Comparison of ENCODE assay signal across 9 cellular contexts in the genomic region with DNA sequence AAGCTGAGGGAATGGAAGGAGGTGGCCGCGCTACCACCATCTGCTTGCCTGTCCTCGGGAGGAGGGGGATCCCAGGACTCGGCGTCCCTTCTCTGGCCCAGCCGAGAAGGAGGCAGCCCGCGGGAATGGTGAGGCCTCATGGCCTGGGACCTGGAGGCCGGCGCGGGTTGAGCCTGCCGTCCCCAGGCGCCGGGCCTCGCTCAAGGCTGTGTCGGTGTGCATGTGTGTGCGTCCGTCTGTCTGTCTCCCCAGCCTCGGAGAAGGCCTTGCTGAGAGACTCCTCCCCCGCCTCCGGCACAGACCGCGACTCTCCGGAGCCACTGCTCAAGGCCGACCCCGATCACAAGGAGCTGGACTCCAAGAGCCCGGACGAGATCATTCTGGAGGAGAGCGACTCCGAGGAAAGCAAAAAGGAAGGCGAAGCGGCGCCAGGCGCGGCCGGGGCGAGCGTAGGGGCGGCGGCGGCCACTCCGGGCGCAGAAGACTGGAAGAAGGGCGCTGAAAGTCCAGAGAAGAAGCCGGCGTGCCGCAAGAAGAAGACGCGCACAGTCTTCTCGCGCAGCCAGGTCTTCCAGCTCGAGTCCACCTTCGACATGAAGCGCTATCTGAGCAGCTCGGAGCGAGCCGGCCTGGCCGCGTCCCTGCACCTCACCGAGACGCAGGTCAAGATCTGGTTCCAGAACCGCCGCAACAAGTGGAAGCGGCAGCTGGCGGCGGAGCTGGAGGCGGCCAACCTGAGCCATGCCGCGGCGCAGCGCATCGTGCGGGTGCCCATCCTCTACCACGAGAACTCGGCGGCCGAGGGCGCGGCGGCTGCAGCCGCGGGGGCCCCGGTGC. TPM values are rescaled to one million over a fixed set of nuclear protein-coding genes. Genes with fewer than 3 reads are reported as not detected.
DNase-seq lines count a peak whose midpoint lies in the region; ATAC-seq and TF ChIP-seq lines count a peak whose summit lies in the region.
"Had no signal": no experiment of that assay in that cellular context is flagged by ENCODE, and none has a peak within 500 bp of the region (broad histone marks: within the 10 kb centered on the region; RNA-seq: fewer than 3 reads in every experiment).

No MANE protein-coding gene starts in this region.

- no peaks in the 10 kb centered on the region for H3K79me2 ChIP-seq in OCI-LY7 (ENCODE audit: insufficient read depth, low read depth, low read length)

- intact Hi-C loops in A673 (cut with micrococcal nuclease; ENCODE audit: unreplicated experiment) = no loop called here
- intact Hi-C loops in activated T-helper 1 cell treated with anti-CD3 and anti-CD28 coated beads, Interleukin-12 subunit alpha, Interleukin-12 subunit beta, Interleukin-2, Interleukin-4 antibody, amounts not matched to agents 30 ng/mL and 10 ng/mL and 1 ng/mL, durations not matched to agents 14 hours and 24 hours and 36 hours (cut with micrococcal nuclease) = loop anchor here (1.0 to 10.0 kb wide), 3 partner anchors 11 to 828 kb away; a partner anchor contains a TSS
- intact Hi-C loops in lower lobe of right lung (cut with DNase I) = no loop called here
- intact Hi-C loops in OCI-LY7 (cut with micrococcal nuclease; ENCODE audit: unreplicated experiment) = loop anchor here (10.0 kb wide), 1 partner anchor 838 kb away; no protein-coding TSS in a partner anchor

- H4K20me1 ChIP-seq in OCI-LY7 (ENCODE audit: insufficient read depth, low read length) = no peaks in the 10 kb centered on the region

- POLR2A ChIA-PET in A673 (lab: Charles Lee; ENCODE audit: low non-redundant PET) = no interaction called here
- POLR2A ChIA-PET in OCI-LY7 (lab: Charles Lee) = no interaction called here

- H3K9me3 Mint-ChIP-seq in activated T-helper 1 cell treated with anti-CD3 and anti-CD28 coated beads, Interleukin-12 subunit alpha, Interleukin-12 subunit beta, Interleukin-2, Interleukin-4 antibody, amounts not matched to agents 30 ng/mL and 10 ng/mL and 1 ng/mL, durations not matched to agents 14 hours and 24 hours and 36 hours = no peaks in the 10 kb centered on the region

- peaks cover 29% of the 10 kb centered on the region for H3K4me1 ChIP-seq in A673 (ENCODE audit: insufficient read depth, low read length, poor library complexity, severe bottlenecking)
- peaks cover 61% of the 10 kb centered on the region for H3K4me1 ChIP-seq in lower lobe of right lung
- no peaks in the 10 kb centered on the region for H3K4me1 ChIP-seq in OCI-LY7 (ENCODE audit: insufficient read depth, low read length, poor library complexity, severe bottlenecking)

- peak overlapping the region; percentile 85 for H3K27ac Mint-ChIP-seq in activated T-helper 1 cell treated with anti-CD3 and anti-CD28 coated beads, Interleukin-12 subunit alpha, Interleukin-12 subunit beta, Interleukin-2, Interleukin-4 antibody, amounts not matched to agents 30 ng/mL and 10 ng/mL and 1 ng/mL, durations not matched to agents 14 hours and 24 hours and 36 hours

- H3K4me3 Mint-ChIP-seq in activated T-helper 1 cell treated with anti-CD3 and anti-CD28 coated beads, Interleukin-12 subunit alpha, Interleukin-12 subunit beta, Interleukin-2, Interleukin-4 antibody, amounts not matched to agents 30 ng/mL and 10 ng/mL and 1 ng/mL, durations not matched to agents 14 hours and 24 hours and 36 hours = peak overlapping the region; percentile 69

- H3K36me3 ChIP-seq in A673 (ENCODE audit: insufficient read depth, low read length, poor library complexity, severe bottlenecking) (no peaks in the 10 kb centered on the region), lower lobe of right lung (no peaks in the 10 kb centered on the region), OCI-LY7 (ENCODE audit: insufficient read depth, low read length) (no peaks in the 10 kb centered on the region)

- H3K27me3 ChIP-seq in A673 (replicated peaks; ENCODE audit: insufficient read depth, low read depth, low read length, poor library complexity) (peaks cover 99% of the 10 kb centered on the region), lower lobe of right lung (ENCODE audit: low read depth) (peaks cover 100% of the 10 kb centered on the region)

- no TSS peak for BruUV-seq in A673 (replicated peaks; lab: Mats Ljungman, UMichigan)
- no TSS peak for BruUV-seq in OCI-LY7 (replicated peaks; lab: Mats Ljungman, UMichigan)

- ATAC-seq in lower lobe of right lung (no peak), HG03378 (IDR thresholded peaks at IDR 0.05; ENCODE audit: unreplicated experiment) (no peak)

- in situ Hi-C loops in GM13977 (cut with MboI; ENCODE audit: low pct_unique_long_range_greater_than_20kb, low sequenced_read_pairs, unreplicated experiment) = no loop called here

- peaks cover 23% of the 10 kb centered on the region for H3K4me1 Mint-ChIP-seq in activated T-helper 1 cell treated with anti-CD3 and anti-CD28 coated beads, Interleukin-12 subunit alpha, Interleukin-12 subunit beta, Interleukin-2, Interleukin-4 antibody, amounts not matched to agents 30 ng/mL and 10 ng/mL and 1 ng/mL, durations not matched to agents 14 hours and 24 hours and 36 hours (ENCODE audit: low read depth)

- no peak overlapping the region for H3K27ac ChIP-seq in A673 (ENCODE audit: low read depth, low read length, poor library complexity, severe bottlenecking)
- no peak overlapping the region for H3K27ac ChIP-seq in lower lobe of right lung
- H3K27ac ChIP-seq in OCI-LY7 (ENCODE audit: low read depth, low read length, poor library complexity, severe bottlenecking) = no peak overlapping the region

- H3K27me3 Mint-ChIP-seq in activated T-helper 1 cell treated with anti-CD3 and anti-CD28 coated beads, Interleukin-12 subunit alpha, Interleukin-12 subunit beta, Interleukin-2, Interleukin-4 antibody, amounts not matched to agents 30 ng/mL and 10 ng/mL and 1 ng/mL, durations not matched to agents 14 hours and 24 hours and 36 hours (ENCODE audit: insufficient read depth) = peaks cover 76% of the 10 kb centered on the region

- H3K4me3 ChIP-seq in A673 (ENCODE audit: low read depth, low read length, poor library complexity, severe bottlenecking) (peak overlapping the region; percentile 26), lower lobe of right lung (peak overlapping the region; percentile 53), OCI-LY7 (ENCODE audit: low read depth, low read length, poor library complexity, severe bottlenecking) (no peak overlapping the region)

- TF ChIP-seq CTCF in A673 (conservative IDR thresholded peaks at IDR 0.05; ENCODE audit: low read depth, low read length) = no peak
- no peak for TF ChIP-seq CTCF in GM13977 (IDR thresholded peaks at IDR 0.05; ENCODE audit: extremely low read depth, insufficient read depth, missing control alignments)
- TF ChIP-seq CTCF in lower lobe of right lung (IDR thresholded peaks at IDR 0.05) = no peak
- no peak for TF ChIP-seq CTCF in OCI-LY7 (conservative IDR thresholded peaks at IDR 0.05; ENCODE audit: low read length)

- no peak for DNase-seq in A673 (ENCODE audit: low spot score)
- peak; percentile 73 for DNase-seq in GM13977 (ENCODE audit: low spot score)
- DNase-seq in activated T-helper 1 cell treated with anti-CD3 and anti-CD28 coated beads, Interleukin-12 subunit alpha, Interleukin-12 subunit beta, Interleukin-2, Interleukin-4 antibody, amounts not matched to agents 30 ng/mL and 10 ng/mL and 1 ng/mL, durations not matched to agents 14 hours and 24 hours and 36 hours (ENCODE audit: low spot score) = no peak
- DNase-seq in lower lobe of right lung = no peak
- DNase-seq in inferior parietal cortex (ENCODE audit: extremely low spot score) = no peak
- no peak for DNase-seq in Kasumi-1 (lab: John Stamatoyannopoulos, UW)
- DNase-seq in OCI-LY7 (ENCODE audit: low spot score) = no peak
- DNase-seq: MV-4-11 had no signal

- CTCF ChIA-PET in A673 (lab: Charles Lee) = no interaction called here
- CTCF ChIA-PET in OCI-LY7 (lab: Charles Lee; ENCODE audit: unreplicated experiment) = no interaction called here

- peaks cover 2% of the 10 kb centered on the region for H3K36me3 Mint-ChIP-seq in activated T-helper 1 cell treated with anti-CD3 and anti-CD28 coated beads, Interleukin-12 subunit alpha, Interleukin-12 subunit beta, Interleukin-2, Interleukin-4 antibody, amounts not matched to agents 30 ng/mL and 10 ng/mL and 1 ng/mL, durations not matched to agents 14 hours and 24 hours and 36 hours (ENCODE audit: low read depth)

- no peak overlapping the region for H3K4me2 ChIP-seq in OCI-LY7 (ENCODE audit: low read length)

- H3K9me2 ChIP-seq in OCI-LY7 (ENCODE audit: insufficient read depth, low read length) = no peaks in the 10 kb centered on the region

- no peak overlapping the region for H2AFZ ChIP-seq in OCI-LY7 (ENCODE audit: low read length)

- H3K9me3 ChIP-seq in A673 (ENCODE audit: low read depth, low read length, poor library complexity, severe bottlenecking) (no peaks in the 10 kb centered on the region), lower lobe of right lung (no peaks in the 10 kb centered on the region), OCI-LY7 (ENCODE audit: low read length) (no peaks in the 10 kb centered on the region)

RNA-seq across cellular contexts. Expression of a gene that starts 1.3 kb away (rescaled TPM):
- total RNA-seq in A673 (2021) (0.26 TPM in 1 of 2 replicates, not detected in the other), lower lobe of right lung (not detected), OCI-LY7 (2022) (not detected in 2 replicates)
- not detected in 2 replicates for total RNA-seq in activated T-helper 1 cell treated with anti-CD3 and anti-CD28 coated beads, Interleukin-12 subunit alpha, Interleukin-12 subunit beta, Interleukin-2, Interleukin-4 antibody, amounts not matched to agents 30 ng/mL and 10 ng/mL and 1 ng/mL, durations not matched to agents 14 hours and 24 hours and 36 hours
- total RNA-seq in OCI-LY7 (2014; rRNA removed; shearing (Covaris generic)) = 0.44 TPM in 1 of 2 replicates, not detected in the other

RNA-seq across cellular contexts. Expression of a gene that starts 10.9 kb away (rescaled TPM):
- not detected in 2 replicates for total RNA-seq in A673 (2021)
- total RNA-seq in activated T-helper 1 cell treated with anti-CD3 and anti-CD28 coated beads, Interleukin-12 subunit alpha, Interleukin-12 subunit beta, Interleukin-2, Interleukin-4 antibody, amounts not matched to agents 30 ng/mL and 10 ng/mL and 1 ng/mL, durations not matched to agents 14 hours and 24 hours and 36 hours = not detected in 2 replicates
- total RNA-seq in lower lobe of right lung = not detected
- 1.2 and 2.0 TPM in 2 replicates for total RNA-seq in OCI-LY7 (2014; rRNA removed; shearing (Covaris generic))
- 1.7 and 2.4 TPM in 2 replicates for total RNA-seq in OCI-LY7 (2022)

RNA-seq across cellular contexts. Expression of a gene that starts 17.2 kb away (rescaled TPM):
- total RNA-seq in A673 (2021) (196 and 207 TPM in 2 replicates), lower lobe of right lung (67.3 TPM), OCI-LY7 (2022) (312 and 335 TPM in 2 replicates)
- total RNA-seq in activated T-helper 1 cell treated with anti-CD3 and anti-CD28 coated beads, Interleukin-12 subunit alpha, Interleukin-12 subunit beta, Interleukin-2, Interleukin-4 antibody, amounts not matched to agents 30 ng/mL and 10 ng/mL and 1 ng/mL, durations not matched to agents 14 hours and 24 hours and 36 hours = 197 and 201 TPM in 2 replicates
- total RNA-seq in OCI-LY7 (2014; rRNA removed; shearing (Covaris generic)) = 437 and 526 TPM in 2 replicates

Comparison
In these comparisons a context has a peak if more than half of its experiments do, and no peak if none do; other contexts are left out.
1. intact Hi-C loops: an anchor here in activated T-helper 1 cell treated with anti-CD3 and anti-CD28 coated beads, Interleukin-12 subunit alpha, Interleukin-12 subunit beta, Interleukin-2, Interleukin-4 antibody, amounts not matched to agents 30 ng/mL and 10 ng/mL and 1 ng/mL, durations not matched to agents 14 hours and 24 hours and 36 hours (1.0 to 10.0 kb wide) and OCI-LY7 (10.0 kb wide); none called in A673 and lower lobe of right lung.